In genomic region chr7:123792547-123792946, GRCh38 we compare ENCODE assay signal across 24 cellular contexts. TPM values are rescaled to one million over a fixed set of nuclear protein-coding genes. Genes with fewer than 3 reads are reported as not detected.
A peak's percentile ranks its signal among the peaks of the same experiment; 100 is the strongest.
DNase-seq lines count a peak whose midpoint lies in the region; ATAC-seq and TF ChIP-seq lines count a peak whose summit lies in the region.
"Had no signal": no experiment of that assay in that cellular context is flagged by ENCODE, and none has a peak within 500 bp of the region (broad histone marks: within the 10 kb centered on the region; RNA-seq: fewer than 3 reads in every experiment).

No MANE protein-coding gene starts in this region.

- H3K4me2 ChIP-seq in OCI-LY3 (ENCODE audit: low read length): peak overlapping the region; percentile 31

- peak overlapping the region; percentile 56; the same call in 1 of the 2 replicates for H2AFZ ChIP-seq in OCI-LY3 (ENCODE audit: low read depth, low read length)

- no peaks in the 10 kb centered on the region for H3K27me3 ChIP-seq in OCI-LY3 (ENCODE audit: low read depth, low read length)
- H3K27me3 ChIP-seq: gastrocnemius medialis, SJSA1 had no signal

- H3K4me1 ChIP-seq in OCI-LY3 (ENCODE audit: low read length): peaks cover 48% of the 10 kb centered on the region
- H3K4me1 ChIP-seq: prostate gland, SJSA1 had no signal

- H3K79me2 ChIP-seq in OCI-LY3 (ENCODE audit: low read length): no peaks in the 10 kb centered on the region

- H3K9ac ChIP-seq in OCI-LY3 (ENCODE audit: low read length): no peak overlapping the region

- TF ChIP-seq CTCF in OCI-LY3 (IDR thresholded peaks at IDR 0.05; ENCODE audit: low read depth, low read length): no peak

- intact Hi-C loops in left ventricle myocardium superior (cut with micrococcal nuclease): no loop called here

- ATAC-seq in GM18502 (IDR thresholded peaks at IDR 0.05; ENCODE audit: poor library complexity, unreplicated experiment): peak; percentile 64
- peak; percentile 52 for ATAC-seq in GM21619 (IDR thresholded peaks at IDR 0.05; ENCODE audit: unreplicated experiment)
- peak; percentile 69 for ATAC-seq in HG03039 (IDR thresholded peaks at IDR 0.05; ENCODE audit: unreplicated experiment)
- ATAC-seq in left ventricle myocardium superior: no peak
- ATAC-seq: gastrocnemius medialis had no signal

- H3K4me3 ChIP-seq in OCI-LY3 (ENCODE audit: low read length): no peak overlapping the region
- H3K4me3 ChIP-seq: gastrocnemius medialis, prostate gland, SJSA1, skin epidermis had no signal

- H3K27ac ChIP-seq in OCI-LY3 (ENCODE audit: low read length): peak overlapping the region; percentile 52
- H3K27ac ChIP-seq: gastrocnemius medialis, prostate gland, SJSA1, skin epidermis had no signal

- no peaks in the 10 kb centered on the region for H4K20me1 ChIP-seq in OCI-LY3 (ENCODE audit: insufficient read depth, low read length)

- DNase-seq in KG1 (lab: John Stamatoyannopoulos, UW) (no peak), NCI-H2196 (lab: John Stamatoyannopoulos, UW; ENCODE audit: unreplicated experiment) (no peak), COR-L47 (lab: John Stamatoyannopoulos, UW) (no peak), left ventricle myocardium superior (no peak)
- DNase-seq: activated CD4-positive, CD25-positive, alpha-beta regulatory T cell; activated effector memory CD4-positive, alpha-beta T cell treated with Interleukin-2 at 50 U/mL for 16 hours; caudate nucleus; CD4-positive, alpha-beta memory T cell; DMS79 treated with DMSO at 0.1 percent for 48 hours; gastrocnemius medialis; kidney glomerular epithelial cell; midbrain; MM.1S; NCI-H1694 treated with DMSO at 0.1 percent for 48 hours; NCI-H226; stimulated activated CD8-positive, alpha-beta memory T cell treated with anti-CD3 and anti-CD28 coated beads, Interleukin-4, amount 100 ng/mL, for 48 hours had no signal

- H3K9me3 ChIP-seq in OCI-LY3 (ENCODE audit: insufficient read depth, low read length): no peaks in the 10 kb centered on the region
- H3K9me3 ChIP-seq: gastrocnemius medialis, prostate gland, SJSA1 had no signal

- H3K36me3 ChIP-seq in OCI-LY3 (replicated peaks; ENCODE audit: low read depth, low read length): no peaks in the 10 kb centered on the region
- H3K36me3 ChIP-seq: gastrocnemius medialis, prostate gland, SJSA1 had no signal

RNA-seq across cellular contexts. Expression of gene WASL, which starts 43.7 kb away (rescaled TPM):
- 31.6 TPM for total RNA-seq in left ventricle myocardium superior

RNA-seq across cellular contexts. Expression of gene HYAL4, which starts 52.4 kb away (rescaled TPM):
- not detected for total RNA-seq in left ventricle myocardium superior
- total RNA-seq: CD4-positive, alpha-beta memory T cell; SJSA1; T-helper 2 cell treated with Interferon-gamma antibody and Interleukin-4, amounts not matched to agents 100 ng/mL and 5 ng/mL, for 36 hours had no signal
